23 cellular contexts compared by ENCODE assay signal in genomic region chr10:12822374-12823170, GRCh38.
DNase-seq lines count a peak whose midpoint lies in the region; TF ChIP-seq lines count a peak whose summit lies in the region.
"Had no signal": no experiment of that assay in that cellular context is flagged by ENCODE, and none has a peak within 500 bp of the region (broad histone marks: within the 10 kb centered on the region; RNA-seq: fewer than 3 reads in every experiment).

No MANE protein-coding gene starts in this region.

- no peaks in the 10 kb centered on the region for H3K27me3 ChIP-seq in dorsolateral prefrontal cortex
- no peaks in the 10 kb centered on the region for H3K27me3 ChIP-seq in HAP-1 (ENCODE audit: low read depth)
- H3K27me3 ChIP-seq: body of pancreas, colonic mucosa, gastroesophageal sphincter, SJSA1 had no signal

- H3K9me3 ChIP-seq in HAP-1 = no peaks in the 10 kb centered on the region
- H3K9me3 ChIP-seq: body of pancreas, colonic mucosa, gastroesophageal sphincter, left ventricle myocardium inferior, mucosa of descending colon, psoas muscle, SJSA1 had no signal

- DNase-seq in dorsolateral prefrontal cortex (peak in 2 of 10 donors; percentile 35 to 42), nephron progenitor cell (no peak), superior temporal gyrus (ENCODE audit: extremely low spot score) (peak; percentile 46), epidermal melanocyte (ENCODE audit: insufficient read length, low spot score) (no peak), NCI-H2227 treated with DMSO at 0.1 percent for 48 hours (lab: John Stamatoyannopoulos, UW) (no peak), HAP-1 (ENCODE audit: low spot score in 2 of 2) (no peak)
- DNase-seq: activated CD4-positive, alpha-beta T cell treated with anti-CD3 and anti-CD28 coated beads, Interleukin-2, amount 10 ng/mL, durations not matched to agents 24 days and 14 days; body of pancreas; colonic mucosa; DND-41; endodermal cell; GOT3; left ventricle myocardium inferior; mucosa of descending colon; NCI-H1694 treated with DMSO at 0.1 percent for 48 hours; NCI-H526; stimulated activated CD4-positive, alpha-beta T cell treated with anti-CD3 and anti-CD28 coated beads, Interleukin-1b, Interleukin-23, amount 100 ng/mL, for 48 hours had no signal

- no peak overlapping the region for H3K4me3 Mint-ChIP-seq in nephron progenitor cell
- H3K4me3 Mint-ChIP-seq: activated CD4-positive, alpha-beta T cell treated with anti-CD3 and anti-CD28 coated beads, Interleukin-2, amount 10 ng/mL, durations not matched to agents 24 days and 14 days; activated naive CD4-positive, alpha-beta T cell treated with anti-CD3 and anti-CD28 coated beads, Interleukin-2, amount 50 U/mL, for 24 hours; endodermal cell had no signal

- H3K4me1 ChIP-seq in HAP-1 = no peaks in the 10 kb centered on the region
- H3K4me1 ChIP-seq: body of pancreas, colonic mucosa, left ventricle myocardium inferior, psoas muscle had no signal

- no peak overlapping the region for H3K4me3 ChIP-seq in dorsolateral prefrontal cortex
- no peak overlapping the region for H3K4me3 ChIP-seq in HAP-1
- H3K4me3 ChIP-seq: body of pancreas, colonic mucosa, gastroesophageal sphincter, GM12878, left ventricle myocardium inferior, mucosa of descending colon, psoas muscle, SJSA1 had no signal

- peaks cover 6% of the 10 kb centered on the region for H3K27me3 Mint-ChIP-seq in nephron progenitor cell (ENCODE audit: low read depth, poor library complexity)
- H3K27me3 Mint-ChIP-seq: activated CD4-positive, alpha-beta T cell treated with anti-CD3 and anti-CD28 coated beads, Interleukin-2, amount 10 ng/mL, durations not matched to agents 24 days and 14 days; activated naive CD4-positive, alpha-beta T cell treated with anti-CD3 and anti-CD28 coated beads, Interleukin-2, amount 50 U/mL, for 24 hours had no signal

- H3K27ac Mint-ChIP-seq in nephron progenitor cell = peak overlapping the region; percentile 49
- H3K27ac Mint-ChIP-seq: activated CD4-positive, alpha-beta T cell treated with anti-CD3 and anti-CD28 coated beads, Interleukin-2, amount 10 ng/mL, durations not matched to agents 24 days and 14 days; activated naive CD4-positive, alpha-beta T cell treated with anti-CD3 and anti-CD28 coated beads, Interleukin-2, amount 50 U/mL, for 24 hours; endodermal cell had no signal

- H3K9me3 Mint-ChIP-seq in nephron progenitor cell = no peaks in the 10 kb centered on the region
- H3K9me3 Mint-ChIP-seq: activated CD4-positive, alpha-beta T cell treated with anti-CD3 and anti-CD28 coated beads, Interleukin-2, amount 10 ng/mL, durations not matched to agents 24 days and 14 days; activated naive CD4-positive, alpha-beta T cell treated with anti-CD3 and anti-CD28 coated beads, Interleukin-2, amount 50 U/mL, for 24 hours had no signal

- no peaks in the 10 kb centered on the region for H3K36me3 Mint-ChIP-seq in nephron progenitor cell (ENCODE audit: low read depth)

- peaks cover 60% of the 10 kb centered on the region for H3K4me1 Mint-ChIP-seq in nephron progenitor cell
- H3K4me1 Mint-ChIP-seq: activated CD4-positive, alpha-beta T cell treated with anti-CD3 and anti-CD28 coated beads, Interleukin-2, amount 10 ng/mL, durations not matched to agents 24 days and 14 days; activated naive CD4-positive, alpha-beta T cell treated with anti-CD3 and anti-CD28 coated beads, Interleukin-2, amount 50 U/mL, for 24 hours had no signal

- no peaks in the 10 kb centered on the region for H3K36me3 ChIP-seq in HAP-1 (replicated peaks)
- H3K36me3 ChIP-seq: colonic mucosa, left ventricle myocardium inferior, SJSA1 had no signal

- in situ Hi-C loops in HAP-1 (cut with MboI; ENCODE audit: low sequenced_read_pairs) = no loop called here

- intact Hi-C loops in dorsolateral prefrontal cortex (cut with DNase I) = no loop called here

- TF ChIP-seq CTCF in dorsolateral prefrontal cortex (IDR thresholded peaks at IDR 0.05 in 54 of 56, conservative IDR thresholded peaks at IDR 0.05 in 2 of 56; ENCODE audit: low read depth in 1 of 56, partially characterized antibody in 56 of 56) (no peak), nephron progenitor cell (IDR thresholded peaks at IDR 0.05) (no peak)

- H3K27ac ChIP-seq in angular gyrus (ENCODE audit: low read depth, low read length) (peak overlapping the region; percentile 56), dorsolateral prefrontal cortex (peak overlapping the region in 56 of 59 donors; percentile 33 to 88 (median 71))
- H3K27ac ChIP-seq: body of pancreas, colonic mucosa, left ventricle myocardium inferior, psoas muscle, SJSA1 had no signal
